In the genomic region with DNA sequence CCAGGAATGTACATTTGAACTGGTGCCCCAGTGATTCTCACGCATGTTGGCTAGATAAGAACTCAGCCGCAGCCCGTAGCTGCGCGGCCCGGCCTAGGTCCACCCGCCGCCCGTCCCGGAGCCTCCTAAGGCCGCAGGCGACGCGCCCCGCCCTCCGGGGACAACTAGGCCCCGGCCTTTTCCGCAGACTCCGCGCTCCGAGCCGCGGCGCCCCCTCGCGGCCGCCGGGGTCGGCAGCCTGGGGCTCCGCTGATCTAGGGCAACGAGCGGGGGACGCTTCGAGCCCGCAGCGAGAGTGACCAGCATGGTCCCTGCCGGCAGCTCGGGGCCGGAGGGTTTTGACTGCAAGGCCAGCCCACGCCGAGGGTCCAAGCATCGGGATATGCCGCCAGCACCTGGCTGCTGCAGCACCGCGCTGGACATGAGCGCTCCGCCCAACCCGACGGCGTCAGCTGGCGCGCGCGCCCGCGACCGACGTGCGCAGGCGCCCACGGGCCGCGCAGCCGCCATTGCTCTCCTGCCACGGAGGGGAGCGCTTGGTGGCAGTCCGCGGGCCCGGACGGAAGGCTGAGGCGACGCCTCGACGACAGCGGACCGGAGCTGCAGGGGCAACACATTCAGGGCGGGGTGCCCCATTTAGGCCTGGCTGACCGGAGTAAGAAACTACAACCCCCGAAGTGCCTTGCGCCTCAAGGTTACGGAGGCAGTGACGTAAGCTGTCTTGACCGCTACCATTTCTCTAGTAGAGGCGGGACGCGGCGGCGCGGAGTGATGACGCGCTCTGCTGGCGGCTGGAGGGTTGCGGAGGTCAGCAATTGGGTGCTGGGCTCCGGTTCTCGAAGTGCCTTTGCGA, we compare ENCODE assay signal across 1 cellular context.
TF ChIP-seq lines count a peak whose summit lies in the region.

AP5S1 (plus strand) TSS at position 500 of the 853 bp plus-strand sequence. CDS start 1,571 bp downstream, outside the sequence.

TF ChIP-seq in HepG2, 621 proteins besides CTCF, POLR2A, EP300 and RAD21 (continued from another document and continues in another):
- peak; percentile 72; the same call in 1 of the 2 replicates for TF ChIP-seq ZNF280D (CRISPR knock-in tag; IDR thresholded peaks at IDR 0.05)
- TF ChIP-seq ZNF512B (CRISPR knock-in tag; IDR thresholded peaks at IDR 0.05; ENCODE audit: borderline replicate concordance), result peak; percentile 90; the same call in 1 of the 2 replicates
- TF ChIP-seq, protein P1, sequence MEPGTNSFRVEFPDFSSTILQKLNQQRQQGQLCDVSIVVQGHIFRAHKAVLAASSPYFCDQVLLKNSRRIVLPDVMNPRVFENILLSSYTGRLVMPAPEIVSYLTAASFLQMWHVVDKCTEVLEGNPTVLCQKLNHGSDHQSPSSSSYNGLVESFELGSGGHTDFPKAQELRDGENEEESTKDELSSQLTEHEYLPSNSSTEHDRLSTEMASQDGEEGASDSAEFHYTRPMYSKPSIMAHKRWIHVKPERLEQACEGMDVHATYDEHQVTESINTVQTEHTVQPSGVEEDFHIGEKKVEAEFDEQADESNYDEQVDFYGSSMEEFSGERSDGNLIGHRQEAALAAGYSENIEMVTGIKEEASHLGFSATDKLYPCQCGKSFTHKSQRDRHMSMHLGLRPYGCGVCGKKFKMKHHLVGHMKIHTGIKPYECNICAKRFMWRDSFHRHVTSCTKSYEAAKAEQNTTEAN (CRISPR knock-in tag; conservative IDR thresholded peaks at IDR 0.05), result peak; percentile 94
- TF ChIP-seq ZFY (CRISPR knock-in tag; IDR thresholded peaks at IDR 0.05), result peak; percentile 100
- peak; percentile 98; the same call in 1 of the 2 replicates for TF ChIP-seq KDM5A (IDR thresholded peaks at IDR 0.05; ENCODE audit: borderline replicate concordance, low read length)
- peak; percentile 92 for TF ChIP-seq SKI (IDR thresholded peaks at IDR 0.05; ENCODE audit: partially characterized antibody)
- no peak for TF ChIP-seq HDAC6 (IDR thresholded peaks at IDR 0.05; ENCODE audit: low read depth, low read length)
- TF ChIP-seq MIER2 (CRISPR knock-in tag; IDR thresholded peaks at IDR 0.05), result peak; percentile 45; the same call in 1 of the 2 replicates
- peak; percentile 73 for TF ChIP-seq FOXA3 (CRISPR knock-in tag; IDR thresholded peaks at IDR 0.05)
- TF ChIP-seq CBX5 (CRISPR knock-in tag; IDR thresholded peaks at IDR 0.05; ENCODE audit: borderline replicate concordance), result peak; percentile 81; the same call in 1 of the 2 replicates
- no peak for TF ChIP-seq ZNF652 (CRISPR knock-in tag; IDR thresholded peaks at IDR 0.05; ENCODE audit: borderline replicate concordance, low read depth)
- TF ChIP-seq ZBTB46 (CRISPR knock-in tag; IDR thresholded peaks at IDR 0.05; ENCODE audit: borderline replicate concordance), result peak; percentile 98
- TF ChIP-seq, protein P2, sequence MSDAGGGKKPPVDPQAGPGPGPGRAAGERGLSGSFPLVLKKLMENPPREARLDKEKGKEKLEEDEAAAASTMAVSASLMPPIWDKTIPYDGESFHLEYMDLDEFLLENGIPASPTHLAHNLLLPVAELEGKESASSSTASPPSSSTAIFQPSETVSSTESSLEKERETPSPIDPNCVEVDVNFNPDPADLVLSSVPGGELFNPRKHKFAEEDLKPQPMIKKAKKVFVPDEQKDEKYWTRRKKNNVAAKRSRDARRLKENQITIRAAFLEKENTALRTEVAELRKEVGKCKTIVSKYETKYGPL (CRISPR knock-in tag; IDR thresholded peaks at IDR 0.05), result peak; percentile 76; the same call in 1 of the 2 replicates
- TF ChIP-seq RXRA (CRISPR knock-in tag; IDR thresholded peaks at IDR 0.05), result peak; percentile 85
- peak; percentile 86; the same call in 2 of the 3 replicates for TF ChIP-seq MXI1 (IDR thresholded peaks at IDR 0.05; ENCODE audit: borderline replicate concordance, low read depth, low read length)
- TF ChIP-seq, protein P3, sequence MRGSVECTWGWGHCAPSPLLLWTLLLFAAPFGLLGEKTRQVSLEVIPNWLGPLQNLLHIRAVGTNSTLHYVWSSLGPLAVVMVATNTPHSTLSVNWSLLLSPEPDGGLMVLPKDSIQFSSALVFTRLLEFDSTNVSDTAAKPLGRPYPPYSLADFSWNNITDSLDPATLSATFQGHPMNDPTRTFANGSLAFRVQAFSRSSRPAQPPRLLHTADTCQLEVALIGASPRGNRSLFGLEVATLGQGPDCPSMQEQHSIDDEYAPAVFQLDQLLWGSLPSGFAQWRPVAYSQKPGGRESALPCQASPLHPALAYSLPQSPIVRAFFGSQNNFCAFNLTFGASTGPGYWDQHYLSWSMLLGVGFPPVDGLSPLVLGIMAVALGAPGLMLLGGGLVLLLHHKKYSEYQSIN (CRISPR knock-in tag; IDR thresholded peaks at IDR 0.05; ENCODE audit: borderline replicate concordance), result no peak
- peak; percentile 81 for TF ChIP-seq SRY (CRISPR knock-in tag; IDR thresholded peaks at IDR 0.05)
- TF ChIP-seq FOXP1 (IDR thresholded peaks at IDR 0.05), result no peak
- peak; percentile 51; the same call in 1 of the 2 replicates for TF ChIP-seq FOXP1 (CRISPR knock-in tag; IDR thresholded peaks at IDR 0.05)
- 0 out of 2 replicates have a peak, but pooled peaks have one; percentile 61 for TF ChIP-seq ATF6 (CRISPR knock-in tag; conservative IDR thresholded peaks at IDR 0.05)
- TF ChIP-seq ELF4 (CRISPR knock-in tag; IDR thresholded peaks at IDR 0.05; ENCODE audit: borderline replicate concordance), result peak; percentile 16; the same call in 1 of the 2 replicates
- peak; percentile 100 for TF ChIP-seq CREB1 (IDR thresholded peaks at IDR 0.05)
- TF ChIP-seq CREB1 (CRISPR knock-in tag; IDR thresholded peaks at IDR 0.05), result peak; percentile 100
- TF ChIP-seq RAD51 (IDR thresholded peaks at IDR 0.05; ENCODE audit: borderline replicate concordance), result no peak
- TF ChIP-seq ZNF615 (CRISPR knock-in tag; IDR thresholded peaks at IDR 0.05; ENCODE audit: borderline replicate concordance), result peak; percentile 16; the same call in 1 of the 2 replicates
- TF ChIP-seq MLXIP (CRISPR knock-in tag; IDR thresholded peaks at IDR 0.05; ENCODE audit: borderline replicate concordance), result peak; percentile 86; the same call in 1 of the 2 replicates
- peak; percentile 100 for TF ChIP-seq HOXA3 (CRISPR knock-in tag; IDR thresholded peaks at IDR 0.05)
- TF ChIP-seq ZNF556 (CRISPR knock-in tag; IDR thresholded peaks at IDR 0.05; ENCODE audit: borderline replicate concordance), result peak; percentile 98; the same call in 1 of the 2 replicates
- TF ChIP-seq SCMH1 (CRISPR knock-in tag; IDR thresholded peaks at IDR 0.05; ENCODE audit: borderline replicate concordance), result no peak
- peak; percentile 97 for TF ChIP-seq NKX3-1 (CRISPR knock-in tag; IDR thresholded peaks at IDR 0.05)
- peak; percentile 98 for TF ChIP-seq ZNF543 (CRISPR knock-in tag; IDR thresholded peaks at IDR 0.05)
- TF ChIP-seq ZFP36L1 (CRISPR knock-in tag; IDR thresholded peaks at IDR 0.05), result peak; percentile 61
- peak; percentile 94 for TF ChIP-seq PHF20 (CRISPR knock-in tag; IDR thresholded peaks at IDR 0.05)
- TF ChIP-seq LCORL (IDR thresholded peaks at IDR 0.05), result no peak
- TF ChIP-seq LCORL (CRISPR knock-in tag; IDR thresholded peaks at IDR 0.05), result peak; percentile 91
- TF ChIP-seq ZBTB49 (CRISPR knock-in tag; IDR thresholded peaks at IDR 0.05; ENCODE audit: borderline replicate concordance), result no peak; the same call in 1 of the 2 replicates
